ENCODE assay signal across 22 cellular contexts in the genomic region with DNA sequence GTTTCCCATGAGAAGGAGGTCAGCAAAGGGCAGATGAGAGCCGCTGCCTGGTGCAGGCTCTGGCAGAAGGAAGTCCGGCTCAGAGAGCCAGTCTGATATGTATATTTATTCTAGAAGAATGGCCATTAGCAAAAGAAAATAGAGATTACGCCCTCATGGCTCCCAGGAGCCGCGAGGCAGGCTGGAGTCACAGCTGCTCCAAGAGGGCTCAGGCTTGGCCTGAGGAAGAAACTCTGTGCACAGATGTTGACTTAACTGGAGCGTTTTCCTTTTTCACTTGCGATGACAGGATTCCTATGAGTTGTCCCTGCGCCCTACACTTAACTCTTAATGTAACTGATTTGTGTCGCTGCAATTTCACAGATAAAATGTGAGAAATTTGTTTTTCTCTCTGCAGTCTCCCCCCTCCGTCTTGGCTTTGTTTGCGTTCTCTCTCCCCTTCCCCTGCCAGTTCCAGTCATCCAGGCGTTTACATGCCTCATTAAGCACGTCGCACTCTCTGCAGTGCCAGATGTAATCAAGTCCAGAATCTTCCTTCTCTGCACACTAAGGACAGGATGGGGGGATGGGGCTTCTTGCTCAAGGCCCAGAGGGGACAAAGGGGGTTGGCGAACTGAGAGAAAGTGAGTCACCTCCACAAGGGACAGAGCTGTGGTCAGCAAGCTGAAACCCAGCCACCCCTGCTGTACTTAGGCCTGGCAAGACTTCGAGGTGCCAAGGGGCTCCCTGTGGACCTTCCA.
DNase-seq lines count a peak whose midpoint lies in the region; ATAC-seq and TF ChIP-seq lines count a peak whose summit lies in the region.
"Had no signal": no experiment of that assay in that cellular context is flagged by ENCODE, and none has a peak within 500 bp of the region (broad histone marks: within the 10 kb centered on the region; RNA-seq: fewer than 3 reads in every experiment).

No MANE protein-coding gene starts in this region.

- DNase-seq in ELF-1 (ENCODE audit: low read depth, low spot score) (peak; percentile 16), NCI-H146 treated with DMSO at 0.1 percent for 48 hours (lab: John Stamatoyannopoulos, UW; ENCODE audit: unreplicated experiment) (peak; percentile 5), endodermal cell (no peak), smooth muscle cell (lab: John Stamatoyannopoulos, UW; ENCODE audit: unreplicated experiment) (no peak), DMS 273 (lab: John Stamatoyannopoulos, UW; ENCODE audit: unreplicated experiment) (no peak), NCI-H2107 (lab: John Stamatoyannopoulos, UW) (no peak)
- DNase-seq: activated CD4-positive, alpha-beta T cell treated with anti-CD3 and anti-CD28 coated beads, Interleukin-2, amount 10 ng/mL, durations not matched to agents 24 days and 14 days; activated naive CD8-positive, alpha-beta T cell treated with anti-CD3 and anti-CD28 coated beads, Interleukin-2, amount 10 ng/mL, durations not matched to agents 7 days and 5 days; activated T-cell treated with anti-CD3 and anti-CD28 coated beads, Interleukin-2, amount 50 U/mL, for 1 hour; CD8-positive, alpha-beta T cell; erythroblast; Kasumi-1; left ventricle myocardium superior; naive B cell; NCI-H2171 treated with DMSO at 0.1 percent for 48 hours; stimulated activated CD4-positive, alpha-beta T cell treated with anti-CD3 and anti-CD28 coated beads, Interleukin-4, amount 100 ng/mL, for 24 hours; stimulated activated naive B cell treated with anti-CD40 and anti-IgM and Interleukin-4, amounts not matched to agents 10 μg/mL and 1 μg/mL and 100 μg/mL, for 72 hours; uterus had no signal

- no peaks in the 10 kb centered on the region for H3K9me3 Mint-ChIP-seq in endodermal cell
- H3K9me3 Mint-ChIP-seq: activated naive CD8-positive, alpha-beta T cell treated with anti-CD3 and anti-CD28 coated beads, Interleukin-2, amount 10 ng/mL, durations not matched to agents 7 days and 5 days; CD8-positive, alpha-beta T cell had no signal

- no peaks in the 10 kb centered on the region for H3F3A ChIP-seq in smooth muscle cell (ENCODE audit: low read depth)

- H3K4me3 ChIP-seq in endodermal cell (ENCODE audit: low read length) = no peak overlapping the region
- H3K4me3 ChIP-seq in smooth muscle cell = no peak overlapping the region
- H3K4me3 ChIP-seq: HAP-1, hepatocyte, uterus had no signal

- no peak overlapping the region for H3K27ac Mint-ChIP-seq in endodermal cell
- H3K27ac Mint-ChIP-seq: activated CD4-positive, alpha-beta T cell treated with anti-CD3 and anti-CD28 coated beads, Interleukin-2, amount 10 ng/mL, durations not matched to agents 24 days and 14 days; activated naive CD8-positive, alpha-beta T cell treated with anti-CD3 and anti-CD28 coated beads, Interleukin-2, amount 10 ng/mL, durations not matched to agents 7 days and 5 days; CD8-positive, alpha-beta T cell; naive B cell; stimulated activated naive B cell treated with anti-CD40 and anti-IgM and Interleukin-4, amounts not matched to agents 10 μg/mL and 1 μg/mL and 100 μg/mL, for 72 hours had no signal

- no peak for ATAC-seq in GM18498 (IDR thresholded peaks at IDR 0.05; ENCODE audit: unreplicated experiment)
- ATAC-seq: CD8-positive, alpha-beta T cell; left ventricle myocardium superior; sciatic nerve; stimulated activated naive B cell treated with anti-CD40 and anti-IgM and Interleukin-4, amounts not matched to agents 10 μg/mL and 1 μg/mL and 100 μg/mL, for 72 hours had no signal

- H3K4me2 ChIP-seq in smooth muscle cell = peak overlapping the region; percentile 12
- H3K4me2 ChIP-seq: hepatocyte had no signal

- peaks cover 12% of the 10 kb centered on the region for H3K4me1 Mint-ChIP-seq in endodermal cell
- H3K4me1 Mint-ChIP-seq: activated CD4-positive, alpha-beta T cell treated with anti-CD3 and anti-CD28 coated beads, Interleukin-2, amount 10 ng/mL, durations not matched to agents 24 days and 14 days; activated naive CD8-positive, alpha-beta T cell treated with anti-CD3 and anti-CD28 coated beads, Interleukin-2, amount 10 ng/mL, durations not matched to agents 7 days and 5 days; naive B cell; stimulated activated naive B cell treated with anti-CD40 and anti-IgM and Interleukin-4, amounts not matched to agents 10 μg/mL and 1 μg/mL and 100 μg/mL, for 72 hours had no signal

- H3K79me2 ChIP-seq in smooth muscle cell (ENCODE audit: low read depth) = no peaks in the 10 kb centered on the region
- H3K79me2 ChIP-seq: hepatocyte had no signal

- H3K36me3 ChIP-seq in endodermal cell (ENCODE audit: control insufficient read depth, insufficient read depth, low read length) = no peaks in the 10 kb centered on the region
- no peaks in the 10 kb centered on the region for H3K36me3 ChIP-seq in smooth muscle cell (ENCODE audit: low read depth)
- H3K36me3 ChIP-seq: HAP-1, uterus had no signal

- H3K4me3 Mint-ChIP-seq in endodermal cell = no peak overlapping the region
- H3K4me3 Mint-ChIP-seq: activated CD4-positive, alpha-beta T cell treated with anti-CD3 and anti-CD28 coated beads, Interleukin-2, amount 10 ng/mL, durations not matched to agents 24 days and 14 days; activated naive CD8-positive, alpha-beta T cell treated with anti-CD3 and anti-CD28 coated beads, Interleukin-2, amount 10 ng/mL, durations not matched to agents 7 days and 5 days; CD8-positive, alpha-beta T cell; naive B cell; stimulated activated naive B cell treated with anti-CD40 and anti-IgM and Interleukin-4, amounts not matched to agents 10 μg/mL and 1 μg/mL and 100 μg/mL, for 72 hours had no signal

- no peaks in the 10 kb centered on the region for H3K27me3 Mint-ChIP-seq in endodermal cell (ENCODE audit: insufficient read depth)
- H3K27me3 Mint-ChIP-seq: activated CD4-positive, alpha-beta T cell treated with anti-CD3 and anti-CD28 coated beads, Interleukin-2, amount 10 ng/mL, durations not matched to agents 24 days and 14 days; activated naive CD8-positive, alpha-beta T cell treated with anti-CD3 and anti-CD28 coated beads, Interleukin-2, amount 10 ng/mL, durations not matched to agents 7 days and 5 days; naive B cell; stimulated activated naive B cell treated with anti-CD40 and anti-IgM and Interleukin-4, amounts not matched to agents 10 μg/mL and 1 μg/mL and 100 μg/mL, for 72 hours had no signal

- H3K4me1 ChIP-seq in endodermal cell (ENCODE audit: control insufficient read depth, insufficient read depth, low read length) = no peaks in the 10 kb centered on the region
- H3K4me1 ChIP-seq in smooth muscle cell (ENCODE audit: low read depth) = peaks cover 8% of the 10 kb centered on the region
- H3K4me1 ChIP-seq: HAP-1, uterus had no signal

- H3K9me3 ChIP-seq in endodermal cell (ENCODE audit: control insufficient read depth, low read length) = no peaks in the 10 kb centered on the region
- H3K9me3 ChIP-seq in smooth muscle cell (replicated peaks; ENCODE audit: low read depth) = no peaks in the 10 kb centered on the region
- H3K9me3 ChIP-seq: HAP-1, uterus had no signal

- 88 to 91% methylated on average over 11 to 16 of the region's 16 CpGs for WGBS in endodermal cell (ENCODE audit: insufficient coverage in 1 of 2, insufficient read length in 1 of 2), 2 experiments
- 64% methylated on average over 16 of the region's 16 CpGs for WGBS in smooth muscle cell (ENCODE audit: low lambda C conversion rate)

- H4K20me1 ChIP-seq in smooth muscle cell (ENCODE audit: low read depth) = no peaks in the 10 kb centered on the region

- no peak overlapping the region for H3K9ac ChIP-seq in endodermal cell (ENCODE audit: extremely low read depth, low read length, poor library complexity, severe bottlenecking)
- H3K9ac ChIP-seq in smooth muscle cell (ENCODE audit: low read depth) = no peak overlapping the region

- H3K27me3 ChIP-seq in endodermal cell (ENCODE audit: control insufficient read depth, insufficient read depth, low read length, poor library complexity, severe bottlenecking) (no peaks in the 10 kb centered on the region), smooth muscle cell (ENCODE audit: low read depth) (no peaks in the 10 kb centered on the region)
- H3K27me3 ChIP-seq: hepatocyte, uterus had no signal

- no peaks in the 10 kb centered on the region for H3K36me3 Mint-ChIP-seq in endodermal cell (ENCODE audit: low read depth)
- H3K36me3 Mint-ChIP-seq: activated naive CD8-positive, alpha-beta T cell treated with anti-CD3 and anti-CD28 coated beads, Interleukin-2, amount 10 ng/mL, durations not matched to agents 7 days and 5 days; CD8-positive, alpha-beta T cell; naive B cell; stimulated activated naive B cell treated with anti-CD40 and anti-IgM and Interleukin-4, amounts not matched to agents 10 μg/mL and 1 μg/mL and 100 μg/mL, for 72 hours had no signal

- no peak overlapping the region for H2AFZ ChIP-seq in smooth muscle cell (ENCODE audit: low read depth)
- H2AFZ ChIP-seq: hepatocyte had no signal

- peak overlapping the region; percentile 62 for H3K27ac ChIP-seq in endodermal cell (ENCODE audit: low read depth, low read length)
- no peak overlapping the region for H3K27ac ChIP-seq in smooth muscle cell (ENCODE audit: low read depth)
- H3K27ac ChIP-seq: hepatocyte, uterus had no signal

- TF ChIP-seq CTCF in endodermal cell (conservative IDR thresholded peaks at IDR 0.05) (no peak), smooth muscle cell (IDR thresholded peaks at IDR 0.05; ENCODE audit: borderline replicate concordance, insufficient read depth, poor library complexity, severe bottlenecking) (no peak)

Comparison
In these comparisons a context has a peak if more than half of its experiments do, and no peak if none do; other contexts are left out.
1. DNase-seq: peak in ELF-1 (single experiment) and NCI-H146 treated with DMSO at 0.1 percent for 48 hours (single experiment); none in endodermal cell (single experiment), smooth muscle cell (single experiment), DMS 273 (single experiment) and NCI-H2107 (single experiment).